In genomic region chr17:73710095-73710592, GRCh38 we compare ENCODE assay signal across 8 cellular contexts.
DNase-seq lines count a peak whose midpoint lies in the region; ATAC-seq and TF ChIP-seq lines count a peak whose summit lies in the region.

No MANE protein-coding gene starts in this region.

- POLR2A ChIA-PET in activated B cell treated with CpG ODN at 0.5 μM for 24 hours (lab: Charles Lee): no interaction called here

- H3K27ac Mint-ChIP-seq in activated B cell treated with CpG ODN at 0.5 μM for 24 hours: no peak overlapping the region

- peak overlapping the region; percentile 1 for H3K4me3 Mint-ChIP-seq in activated B cell treated with CpG ODN at 0.5 μM for 24 hours

- CTCF ChIA-PET in activated B cell treated with CpG ODN at 0.5 μM for 24 hours (lab: Charles Lee): interaction anchor here (1.0 to 7.0 kb wide), 6 partner anchors 8 to 286 kb away, joined by 3 to 102 read pairs (median 4); partner anchors contain the start of gene SDK2

- H3K9me3 Mint-ChIP-seq in activated B cell treated with CpG ODN at 0.5 μM for 24 hours: peaks cover 4% of the 10 kb centered on the region

- peaks cover 27% of the 10 kb centered on the region for H3K4me1 Mint-ChIP-seq in activated B cell treated with CpG ODN at 0.5 μM for 24 hours

- no peak overlapping the region for H3K4me3 ChIP-seq in GM12865 (ENCODE audit: low read depth, low read length)
- H3K4me3 ChIP-seq in cardiac fibroblast (replicated peaks in 1 of 2; ENCODE audit: low read depth in 2 of 2, low read length in 2 of 2): no peak overlapping the region

- ATAC-seq in activated B cell treated with CpG ODN at 0.5 μM for 24 hours (ENCODE audit: low read depth) (peak; percentile 47), HG02870 (IDR thresholded peaks at IDR 0.05; ENCODE audit: unreplicated experiment) (no peak)

- H3K27me3 Mint-ChIP-seq in activated B cell treated with CpG ODN at 0.5 μM for 24 hours: peaks cover 10% of the 10 kb centered on the region

- DNase-seq in GM12865 (ENCODE audit: low read depth) (peak; percentile 68), NCI-H1092 (lab: John Stamatoyannopoulos, UW) (peak; percentile 57), activated B cell treated with CpG ODN at 0.5 μM for 24 hours (no peak), cardiac fibroblast (ENCODE audit: low read depth in 2 of 2) (peak; percentile 28 to 66), left kidney (ENCODE audit: low read depth, low spot score) (peak; percentile 92), amniotic stem cell (lab: John Stamatoyannopoulos, UW) (no peak)
- peak; percentile 26 to 49 (median 31) for DNase-seq in stimulated activated CD4-positive, alpha-beta T cell treated with anti-CD3 and anti-CD28 coated beads, TNF-alpha, amount 100 ng/mL, for 4 hours (ENCODE audit: low read depth in 3 of 3)

- intact Hi-C loops in activated B cell treated with CpG ODN at 0.5 μM for 24 hours (cut with micrococcal nuclease): loop anchor here (1.0 to 5.0 kb wide), 4 partner anchors 63 to 453 kb away; no protein-coding TSS in a partner anchor

- TF ChIP-seq CTCF in GM12865 (IDR thresholded peaks at IDR 0.05; ENCODE audit: insufficient read depth, low read depth, low read length, missing control alignments) (peak; percentile 78), activated B cell treated with CpG ODN at 0.5 μM for 24 hours (IDR thresholded peaks at IDR 0.05) (peak; percentile 27), cardiac fibroblast (IDR thresholded peaks at IDR 0.05; ENCODE audit: low read depth, low read length) (peak; percentile 46)

- no peaks in the 10 kb centered on the region for H3K36me3 Mint-ChIP-seq in activated B cell treated with CpG ODN at 0.5 μM for 24 hours (ENCODE audit: low read depth)

Comparison
In these comparisons a context has a peak if more than half of its experiments do, and no peak if none do; other contexts are left out.
1. DNase-seq: peak in GM12865 (single experiment), NCI-H1092 (single experiment), cardiac fibroblast (2 of 2), left kidney (single experiment) and stimulated activated CD4-positive, alpha-beta T cell treated with anti-CD3 and anti-CD28 coated beads, TNF-alpha, amount 100 ng/mL, for 4 hours (3 of 3); none in activated B cell treated with CpG ODN at 0.5 μM for 24 hours (single experiment) and amniotic stem cell (single experiment).
2. CTCF ChIP-seq: peak in every context shown above with its lines; median percentile 78 in GM12865; 46 in cardiac fibroblast; 27 in activated B cell treated with CpG ODN at 0.5 μM for 24 hours.